ENCODE assay signal across 27 cellular contexts in the genomic region with DNA sequence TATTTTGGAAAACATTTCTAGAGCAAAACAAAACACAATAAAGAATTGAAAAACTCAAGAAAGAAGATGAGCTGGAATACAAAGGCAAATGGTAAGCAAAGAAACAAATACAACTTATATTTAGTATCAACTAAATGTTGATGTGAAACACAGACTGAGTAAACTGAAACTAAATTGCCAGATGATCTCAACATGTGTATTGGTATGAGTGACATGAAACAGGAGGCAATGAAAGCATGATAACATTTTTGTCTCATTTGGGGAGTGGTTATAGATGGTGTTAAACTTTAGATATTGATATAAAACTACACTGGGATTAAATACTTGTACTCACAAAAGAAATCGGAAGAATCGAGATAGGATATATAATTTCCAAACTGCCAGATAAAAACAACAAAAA.
"Had no signal": no experiment of that assay in that cellular context is flagged by ENCODE, and none has a peak within 500 bp of the region (broad histone marks: within the 10 kb centered on the region; RNA-seq: fewer than 3 reads in every experiment).

No MANE protein-coding gene starts in this region.

- H3K4me1 ChIP-seq: neural progenitor cell, psoas muscle, spleen, upper lobe of right lung had no signal

- H3K27ac ChIP-seq: neural progenitor cell, ovary, psoas muscle, spleen, thoracic aorta, transverse colon, upper lobe of right lung had no signal

- H3K9ac ChIP-seq: neural progenitor cell had no signal

- H2AFZ ChIP-seq: neural progenitor cell had no signal

- H3K36me3 Mint-ChIP-seq: memory B cell; neural progenitor cell; stimulated activated naive B cell treated with anti-CD40 and anti-IgM and Interleukin-4, amounts not matched to agents 10 μg/mL and 1 μg/mL and 100 μg/mL, for 72 hours had no signal

- H3K4me2 ChIP-seq: neural progenitor cell had no signal

- H3K36me3 ChIP-seq: esophagus squamous epithelium, neural progenitor cell, ovary, sigmoid colon, spleen, thoracic aorta, transverse colon, upper lobe of right lung, uterus had no signal

- H3K4me3 Mint-ChIP-seq: effector memory CD8-positive, alpha-beta T cell; immature natural killer cell; memory B cell; naive thymus-derived CD4-positive, alpha-beta T cell; nephron; neural progenitor cell; stimulated activated naive B cell treated with anti-CD40 and anti-IgM and Interleukin-4, amounts not matched to agents 10 μg/mL and 1 μg/mL and 100 μg/mL, for 72 hours; stimulated activated naive CD8-positive, alpha-beta T cell treated with anti-CD3 and anti-CD28 coated beads, Interleukin-15, Interleukin-2, amounts not matched to agents 100 ng/mL and 50 ng/mL, for 24 hours had no signal

- ATAC-seq: effector memory CD8-positive, alpha-beta T cell; naive thymus-derived CD4-positive, alpha-beta T cell; psoas muscle; right cardiac atrium; stimulated activated naive B cell treated with anti-CD40 and anti-IgM and Interleukin-4, amounts not matched to agents 10 μg/mL and 1 μg/mL and 100 μg/mL, for 72 hours; upper lobe of right lung had no signal

- DNase-seq: cortex of kidney; effector memory CD8-positive, alpha-beta T cell; erythroblast; esophagus squamous epithelium; hypothalamus; immature natural killer cell; islet precursor cell; kidney glomerular epithelial cell; naive thymus-derived CD4-positive, alpha-beta T cell; ovary; posterior cingulate gyrus; psoas muscle; right cardiac atrium; sigmoid colon; spleen; stimulated activated CD4-positive, alpha-beta T cell treated with anti-CD3 and anti-CD28 coated beads, Interleukin-2, amount 100 ng/mL, for 48 hours; stimulated activated naive B cell treated with anti-CD40 and anti-IgM and Interleukin-4, amounts not matched to agents 10 μg/mL and 1 μg/mL and 100 μg/mL, for 72 hours; transverse colon; upper lobe of right lung; uterus had no signal

- H3K27me3 Mint-ChIP-seq: effector memory CD8-positive, alpha-beta T cell; memory B cell; naive thymus-derived CD4-positive, alpha-beta T cell; stimulated activated naive B cell treated with anti-CD40 and anti-IgM and Interleukin-4, amounts not matched to agents 10 μg/mL and 1 μg/mL and 100 μg/mL, for 72 hours; stimulated activated naive CD8-positive, alpha-beta T cell treated with anti-CD3 and anti-CD28 coated beads, Interleukin-15, Interleukin-2, amounts not matched to agents 100 ng/mL and 50 ng/mL, for 24 hours had no signal

- H3K4me3 ChIP-seq: esophagus squamous epithelium, lung, neural progenitor cell, ovary, psoas muscle, sigmoid colon, skin epidermis, spleen, thoracic aorta, transverse colon, upper lobe of right lung, uterus had no signal

- H3K27me3 ChIP-seq: esophagus squamous epithelium, neural progenitor cell, ovary, sigmoid colon, spleen, transverse colon, upper lobe of right lung had no signal

- H3K4me1 Mint-ChIP-seq: immature natural killer cell; memory B cell; naive thymus-derived CD4-positive, alpha-beta T cell; neural progenitor cell; stimulated activated naive B cell treated with anti-CD40 and anti-IgM and Interleukin-4, amounts not matched to agents 10 μg/mL and 1 μg/mL and 100 μg/mL, for 72 hours had no signal

- H3K27ac Mint-ChIP-seq: effector memory CD8-positive, alpha-beta T cell; immature natural killer cell; memory B cell; naive thymus-derived CD4-positive, alpha-beta T cell; neural progenitor cell; stimulated activated naive B cell treated with anti-CD40 and anti-IgM and Interleukin-4, amounts not matched to agents 10 μg/mL and 1 μg/mL and 100 μg/mL, for 72 hours; stimulated activated naive CD8-positive, alpha-beta T cell treated with anti-CD3 and anti-CD28 coated beads, Interleukin-15, Interleukin-2, amounts not matched to agents 100 ng/mL and 50 ng/mL, for 24 hours had no signal

- H3K9me3 ChIP-seq: esophagus squamous epithelium, ovary, psoas muscle, sigmoid colon, thoracic aorta, transverse colon, upper lobe of right lung, uterus had no signal
